In genomic region chr17:8964801-8965393, GRCh38 we compare ENCODE assay signal across 8 cellular contexts. TPM values are rescaled to one million over a fixed set of nuclear protein-coding genes. Genes with fewer than 3 reads are reported as not detected.
DNase-seq lines count a peak whose midpoint lies in the region; ATAC-seq and TF ChIP-seq lines count a peak whose summit lies in the region.

No MANE protein-coding gene starts in this region.

- POLR2A ChIA-PET in GM10248 (lab: Yijun Ruan, JAX), result no interaction called here

- peaks cover 12% of the 10 kb centered on the region for H3K9me3 Mint-ChIP-seq in activated T-helper 2 cell treated with anti-CD3 and anti-CD28 coated beads, Interferon-gamma antibody, Interleukin-2, Interleukin-4, amounts not matched to agents 10 μg/mL and 5 μg/mL and 100 μg/mL, durations not matched to agents 14 hours and 24 hours and 36 hours

- H3K4me3 Mint-ChIP-seq in activated T-helper 2 cell treated with anti-CD3 and anti-CD28 coated beads, Interferon-gamma antibody, Interleukin-2, Interleukin-4, amounts not matched to agents 10 μg/mL and 5 μg/mL and 100 μg/mL, durations not matched to agents 14 hours and 24 hours and 36 hours (ENCODE audit: low read depth), result peak overlapping the region; percentile 99

- intact Hi-C loops in activated T-helper 2 cell treated with anti-CD3 and anti-CD28 coated beads, Interferon-gamma antibody, Interleukin-2, Interleukin-4, amounts not matched to agents 10 μg/mL and 5 μg/mL and 100 μg/mL, durations not matched to agents 14 hours and 24 hours and 36 hours (cut with micrococcal nuclease), result no loop called here
- intact Hi-C loops in lower lobe of right lung (cut with DNase I), result no loop called here
- intact Hi-C loops in uterus (cut with DNase I; ENCODE audit: low total_unique reads), result no loop called here

- CTCF ChIA-PET in GM10248 (lab: Yijun Ruan, JAX), result interaction anchor here (0.6 to 6.8 kb wide), 7 partner anchors 12 to 99 kb away, joined by 3 to 63 read pairs (median 4); no protein-coding TSS in a partner anchor

- H3K4me1 ChIP-seq in lower lobe of right lung, result peaks cover 4% of the 10 kb centered on the region
- H3K4me1 ChIP-seq in uterus, result no peaks in the 10 kb centered on the region

- TF ChIP-seq CTCF in lower lobe of right lung (IDR thresholded peaks at IDR 0.05), result no peak
- no peak for TF ChIP-seq CTCF in uterus (IDR thresholded peaks at IDR 0.05)
- TF ChIP-seq CTCF in GM10248 (IDR thresholded peaks at IDR 0.05; ENCODE audit: control extremely low read depth, extremely low read depth, low read depth, missing control alignments), result no peak

- H3K4me3 ChIP-seq in lower lobe of right lung (peak overlapping the region; percentile 64), uterus (peak overlapping the region; percentile 8 to 14)

- H3K27me3 ChIP-seq in lower lobe of right lung (ENCODE audit: low read depth) (peaks cover 30% of the 10 kb centered on the region), uterus (peaks cover 0 to 5% of the 10 kb centered on the region in 2 donors)

- H3K4me1 Mint-ChIP-seq in activated T-helper 2 cell treated with anti-CD3 and anti-CD28 coated beads, Interferon-gamma antibody, Interleukin-2, Interleukin-4, amounts not matched to agents 10 μg/mL and 5 μg/mL and 100 μg/mL, durations not matched to agents 14 hours and 24 hours and 36 hours (ENCODE audit: low read depth), result peaks cover 51% of the 10 kb centered on the region

- no peak for TF ChIP-seq POLR2A in uterus (IDR thresholded peaks at IDR 0.05)

- ATAC-seq in GM19397 (IDR thresholded peaks at IDR 0.05; ENCODE audit: unreplicated experiment), result peak; percentile 11
- ATAC-seq in HG03571 (IDR thresholded peaks at IDR 0.05; ENCODE audit: unreplicated experiment), result peak; percentile 4
- ATAC-seq in lower lobe of right lung, result peak; percentile 43 to 48

- peak; percentile 41 for DNase-seq in activated T-helper 2 cell treated with anti-CD3 and anti-CD28 coated beads, Interferon-gamma antibody, Interleukin-2, Interleukin-4, amounts not matched to agents 10 μg/mL and 5 μg/mL and 100 μg/mL, durations not matched to agents 14 hours and 24 hours and 36 hours (ENCODE audit: low spot score)
- DNase-seq in lower lobe of right lung (peak; percentile 73), uterus (no peak), occipital lobe (lab: John Stamatoyannopoulos, UW) (no peak), GM10248 (ENCODE audit: extremely low spot score) (no peak), hepatic stellate cell (ENCODE audit: low spot score) (no peak)

- peaks cover 57% of the 10 kb centered on the region for H3K36me3 Mint-ChIP-seq in activated T-helper 2 cell treated with anti-CD3 and anti-CD28 coated beads, Interferon-gamma antibody, Interleukin-2, Interleukin-4, amounts not matched to agents 10 μg/mL and 5 μg/mL and 100 μg/mL, durations not matched to agents 14 hours and 24 hours and 36 hours (ENCODE audit: low read depth)

- H3K27ac ChIP-seq in lower lobe of right lung (peak overlapping the region; percentile 90), uterus (no peak overlapping the region)

- H3K27me3 Mint-ChIP-seq in activated T-helper 2 cell treated with anti-CD3 and anti-CD28 coated beads, Interferon-gamma antibody, Interleukin-2, Interleukin-4, amounts not matched to agents 10 μg/mL and 5 μg/mL and 100 μg/mL, durations not matched to agents 14 hours and 24 hours and 36 hours (ENCODE audit: low read depth), result no peaks in the 10 kb centered on the region

- peak overlapping the region; percentile 99 for H3K27ac Mint-ChIP-seq in activated T-helper 2 cell treated with anti-CD3 and anti-CD28 coated beads, Interferon-gamma antibody, Interleukin-2, Interleukin-4, amounts not matched to agents 10 μg/mL and 5 μg/mL and 100 μg/mL, durations not matched to agents 14 hours and 24 hours and 36 hours

- H3K9me3 ChIP-seq in lower lobe of right lung (no peaks in the 10 kb centered on the region), uterus (no peaks in the 10 kb centered on the region)

- H3K36me3 ChIP-seq in lower lobe of right lung, result no peaks in the 10 kb centered on the region
- H3K36me3 ChIP-seq in uterus, result no peaks in the 10 kb centered on the region

RNA-seq across cellular contexts. Expression of gene PIK3R5, which starts 0.6 kb away (rescaled TPM):
- total RNA-seq in activated T-helper 2 cell treated with anti-CD3 and anti-CD28 coated beads, Interferon-gamma antibody, Interleukin-2, Interleukin-4, amounts not matched to agents 10 μg/mL and 5 μg/mL and 100 μg/mL, durations not matched to agents 14 hours and 24 hours and 36 hours, result 46.8 and 47.7 TPM in 2 replicates
- total RNA-seq in lower lobe of right lung (44.0 TPM), uterus (10 to 100 TPM in 2 of 4 donors, 1 to 10 TPM in 2; 1.6 to 12.0 (median 8.4) TPM), occipital lobe (0.62 TPM)

RNA-seq across cellular contexts. Expression of gene NTN1, which starts 56.4 kb away (rescaled TPM):
- 0.41 and 0.60 TPM in 2 replicates for total RNA-seq in activated T-helper 2 cell treated with anti-CD3 and anti-CD28 coated beads, Interferon-gamma antibody, Interleukin-2, Interleukin-4, amounts not matched to agents 10 μg/mL and 5 μg/mL and 100 μg/mL, durations not matched to agents 14 hours and 24 hours and 36 hours
- total RNA-seq in lower lobe of right lung, result 7.8 TPM
- total RNA-seq in uterus, result 10 to 100 TPM in 2 of 4 donors, 1 to 10 TPM in 2; 3.3 to 19.2 (median 10.4) TPM
- total RNA-seq in occipital lobe, result 1.1 TPM

Comparison
In these comparisons a context has a peak if more than half of its experiments do, and no peak if none do; other contexts are left out.
1. DNase-seq: peak in activated T-helper 2 cell treated with anti-CD3 and anti-CD28 coated beads, Interferon-gamma antibody, Interleukin-2, Interleukin-4, amounts not matched to agents 10 μg/mL and 5 μg/mL and 100 μg/mL, durations not matched to agents 14 hours and 24 hours and 36 hours (single experiment) and lower lobe of right lung (single experiment); none in uterus (0 of 2), occipital lobe (single experiment), GM10248 (single experiment) and hepatic stellate cell (single experiment).
2. Peak in every context shown above with its lines, with median percentiles within 50 percentile points of each other: ATAC-seq.